In the genomic region with DNA sequence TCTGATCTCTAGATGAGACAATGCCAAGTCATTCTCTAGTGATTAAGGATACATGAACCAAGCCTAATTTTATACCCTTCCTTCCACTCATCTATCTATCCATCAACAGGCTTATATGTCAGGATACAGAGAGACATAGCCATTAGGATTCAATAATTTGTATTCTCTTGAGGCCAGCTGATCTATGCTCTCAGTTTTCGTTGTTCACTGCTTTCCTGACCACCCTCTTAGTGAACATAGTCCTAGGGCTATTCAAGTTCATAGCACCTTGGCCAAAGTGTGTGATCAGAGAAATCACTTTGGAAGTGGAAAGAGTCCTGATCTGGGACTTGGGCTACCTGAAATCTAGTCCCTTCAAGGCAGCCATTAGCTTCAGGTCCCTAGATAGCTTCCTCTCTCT, we compare ENCODE assay signal across 31 cellular contexts. TPM values are rescaled to one million over a fixed set of nuclear protein-coding genes. Genes with fewer than 3 reads are reported as not detected.
"Had no signal": no experiment of that assay in that cellular context is flagged by ENCODE, and none has a peak within 500 bp of the region (broad histone marks: within the 10 kb centered on the region; RNA-seq: fewer than 3 reads in every experiment).

No MANE protein-coding gene starts in this region.

- H3K4me3 ChIP-seq: coronary artery, dorsolateral prefrontal cortex, esophagus muscularis mucosa, gastrocnemius medialis, heart right ventricle, left lung, lower lobe of right lung had no signal

- DNase-seq: dermis blood vessel endothelial cell; dorsolateral prefrontal cortex; effector CD4-positive, alpha-beta T cell; effector memory CD4-positive, alpha-beta T cell; foreskin fibroblast; foreskin melanocyte; gastrocnemius medialis; glutamatergic neuron; head of caudate nucleus; heart right ventricle; hippocampal formation; left cardiac atrium; left lung; left ventricle myocardium superior; lower lobe of right lung; mesenchymal stem cell; midbrain; naive thymus-derived CD4-positive, alpha-beta T cell had no signal

- H3K36me3 ChIP-seq: esophagus muscularis mucosa, gastrocnemius medialis, heart right ventricle, left lung, lower lobe of right lung had no signal

- ATAC-seq: gastrocnemius medialis; heart right ventricle; left cardiac atrium; left lung; left ventricle myocardium superior; lower lobe of right lung; naive thymus-derived CD4-positive, alpha-beta T cell had no signal

- H3K4me1 ChIP-seq: esophagus muscularis mucosa, gastrocnemius medialis, heart right ventricle, left lung, lower lobe of right lung had no signal

- H3K27ac ChIP-seq: coronary artery, dorsolateral prefrontal cortex, esophagus muscularis mucosa, gastrocnemius medialis, heart right ventricle, left lung, lower lobe of right lung had no signal

- FAIRE-seq: colon, endothelial cell of umbilical vein, islet of Langerhans, keratinocyte had no signal

- H3K9me3 ChIP-seq: esophagus muscularis mucosa, gastrocnemius medialis, heart right ventricle, left lung, lower lobe of right lung had no signal

- H3K27me3 ChIP-seq: gastrocnemius medialis had no signal

RNA-seq across cellular contexts. Expression of gene KPRP, which starts 4.2 kb away (rescaled TPM):
- total RNA-seq: dermis blood vessel endothelial cell; dorsolateral prefrontal cortex; endothelial cell of umbilical vein; epithelial cell of proximal tubule; esophagus muscularis mucosa; gastrocnemius medialis; glomerular endothelial cell; heart right ventricle; kidney epithelial cell; left cardiac atrium; left lung; left ventricle myocardium superior; lower lobe of right lung; lung microvascular endothelial cell; mononuclear cell; mucosa of gallbladder; naive thymus-derived CD4-positive, alpha-beta T cell had no signal
- polyA plus RNA-seq: endothelial cell of umbilical vein; heart right ventricle; naive thymus-derived CD4-positive, alpha-beta T cell had no signal

RNA-seq across cellular contexts. Expression of gene LCE1F, which starts 21.4 kb away (rescaled TPM):
- total RNA-seq: dermis blood vessel endothelial cell; dorsolateral prefrontal cortex; endothelial cell of umbilical vein; epithelial cell of proximal tubule; esophagus muscularis mucosa; gastrocnemius medialis; glomerular endothelial cell; heart right ventricle; kidney epithelial cell; left cardiac atrium; left lung; left ventricle myocardium superior; lower lobe of right lung; lung microvascular endothelial cell; mononuclear cell; mucosa of gallbladder; naive thymus-derived CD4-positive, alpha-beta T cell had no signal
- polyA plus RNA-seq: endothelial cell of umbilical vein; esophagus; heart right ventricle; keratinocyte; naive thymus-derived CD4-positive, alpha-beta T cell had no signal

RNA-seq across cellular contexts. Expression of gene LCE1E, which starts 32.5 kb away (rescaled TPM):
- total RNA-seq: dermis blood vessel endothelial cell; dorsolateral prefrontal cortex; endothelial cell of umbilical vein; epithelial cell of proximal tubule; esophagus muscularis mucosa; gastrocnemius medialis; glomerular endothelial cell; heart right ventricle; kidney epithelial cell; left cardiac atrium; left lung; left ventricle myocardium superior; lower lobe of right lung; lung microvascular endothelial cell; mononuclear cell; mucosa of gallbladder; naive thymus-derived CD4-positive, alpha-beta T cell had no signal
- polyA plus RNA-seq: endothelial cell of umbilical vein; heart right ventricle; naive thymus-derived CD4-positive, alpha-beta T cell had no signal

RNA-seq across cellular contexts. Expression of gene LCE1D, which starts 42.9 kb away (rescaled TPM):
- total RNA-seq: dermis blood vessel endothelial cell; dorsolateral prefrontal cortex; endothelial cell of umbilical vein; epithelial cell of proximal tubule; esophagus muscularis mucosa; gastrocnemius medialis; glomerular endothelial cell; heart right ventricle; kidney epithelial cell; left cardiac atrium; left lung; left ventricle myocardium superior; lower lobe of right lung; lung microvascular endothelial cell; mononuclear cell; mucosa of gallbladder; naive thymus-derived CD4-positive, alpha-beta T cell had no signal
- polyA plus RNA-seq: endothelial cell of umbilical vein; esophagus; heart right ventricle; keratinocyte; naive thymus-derived CD4-positive, alpha-beta T cell had no signal

RNA-seq across cellular contexts. Expression of gene LCE4A, which starts 45.6 kb away (rescaled TPM):
- total RNA-seq: dermis blood vessel endothelial cell; dorsolateral prefrontal cortex; endothelial cell of umbilical vein; epithelial cell of proximal tubule; esophagus muscularis mucosa; gastrocnemius medialis; glomerular endothelial cell; heart right ventricle; kidney epithelial cell; left cardiac atrium; left lung; left ventricle myocardium superior; lower lobe of right lung; lung microvascular endothelial cell; mononuclear cell; mucosa of gallbladder; naive thymus-derived CD4-positive, alpha-beta T cell had no signal
- polyA plus RNA-seq: endothelial cell of umbilical vein; esophagus; heart right ventricle; keratinocyte; naive thymus-derived CD4-positive, alpha-beta T cell had no signal
